15 cellular contexts compared by ENCODE assay signal in genomic region chr12:13340149-13340548, GRCh38.
"Had no signal": no experiment of that assay in that cellular context is flagged by ENCODE, and none has a peak within 500 bp of the region (broad histone marks: within the 10 kb centered on the region; RNA-seq: fewer than 3 reads in every experiment).

No MANE protein-coding gene starts in this region.

- H3K4me1 ChIP-seq: gastrocnemius medialis, heart right ventricle, neural progenitor cell, pancreas, tibial artery had no signal

- H3K9me3 ChIP-seq: gastrocnemius medialis, heart right ventricle, pancreas, tibial artery had no signal

- ATAC-seq: activated CD8-positive, alpha-beta T cell treated with anti-CD3 and anti-CD28 coated beads for 36 hours; gastrocnemius medialis; heart right ventricle; left ventricle myocardium superior; pancreas had no signal

- H3K9ac ChIP-seq: neural progenitor cell had no signal

- H3K4me3 ChIP-seq: gastrocnemius medialis, heart right ventricle, neural progenitor cell, pancreas, tibial artery had no signal

- FAIRE-seq: kidney, pancreas had no signal

- H2AFZ ChIP-seq: neural progenitor cell had no signal

- H3K4me3 Mint-ChIP-seq: activated CD8-positive, alpha-beta T cell treated with anti-CD3 and anti-CD28 coated beads for 36 hours; neural progenitor cell had no signal

- H3K27me3 ChIP-seq: gastrocnemius medialis, neural progenitor cell, pancreas, tibial artery had no signal

- H3K36me3 ChIP-seq: gastrocnemius medialis, heart right ventricle, neural progenitor cell, pancreas, tibial artery had no signal

- DNase-seq: activated CD4-positive, alpha-beta T cell treated with anti-CD3 and anti-CD28 coated beads for 4 hours; activated CD8-positive, alpha-beta T cell treated with anti-CD3 and anti-CD28 coated beads for 36 hours; activated naive CD4-positive, alpha-beta T cell treated with Interleukin-2 at 50 U/mL for 16 hours; cortex of kidney; effector memory CD4-positive, alpha-beta T cell; erythroblast; gastrocnemius medialis; heart right ventricle; kidney; left ventricle myocardium superior; midbrain; pancreas; T-helper 1 cell; tibial artery had no signal

- H3K4me1 Mint-ChIP-seq: neural progenitor cell had no signal

- H3K4me2 ChIP-seq: neural progenitor cell had no signal

- H3K27ac ChIP-seq: gastrocnemius medialis, heart right ventricle, neural progenitor cell, pancreas, tibial artery had no signal

- H3K9me3 Mint-ChIP-seq: activated CD8-positive, alpha-beta T cell treated with anti-CD3 and anti-CD28 coated beads for 36 hours had no signal

- H3K27ac Mint-ChIP-seq: activated CD8-positive, alpha-beta T cell treated with anti-CD3 and anti-CD28 coated beads for 36 hours; neural progenitor cell had no signal

- H3K36me3 Mint-ChIP-seq: neural progenitor cell had no signal
